ENCODE assay signal across 18 cellular contexts in the genomic region with DNA sequence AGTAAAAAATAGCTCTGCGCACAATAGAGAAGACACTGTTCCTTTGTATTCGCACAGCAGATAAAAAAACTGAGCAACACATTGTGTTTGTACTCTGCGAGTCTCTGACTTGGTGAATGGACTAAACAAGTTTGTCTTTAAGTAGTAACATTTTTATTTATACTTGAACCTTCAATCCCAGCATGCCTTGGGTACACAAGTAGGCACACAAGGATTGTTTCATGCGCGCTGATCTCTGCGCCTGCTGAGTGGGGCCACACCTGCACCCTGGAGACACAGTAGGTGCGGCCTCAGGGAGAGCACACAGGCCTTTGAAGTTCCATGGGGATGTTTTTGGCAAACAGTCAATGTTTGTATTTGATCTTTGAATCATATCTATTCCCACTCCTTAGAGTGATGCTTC.
DNase-seq lines count a peak whose midpoint lies in the region; ATAC-seq and TF ChIP-seq lines count a peak whose summit lies in the region.
"Had no signal": no experiment of that assay in that cellular context is flagged by ENCODE, and none has a peak within 500 bp of the region (broad histone marks: within the 10 kb centered on the region; RNA-seq: fewer than 3 reads in every experiment).

No MANE protein-coding gene starts in this region.

- DNase-seq in HCT116 (ENCODE audit: low read depth, low spot score) = no peak
- peak; percentile 13 for DNase-seq in NCI-H69 (lab: John Stamatoyannopoulos, UW)
- peak; percentile 23 for DNase-seq in fibroblast of gingiva (ENCODE audit: low read depth)
- DNase-seq in smooth muscle cell of the brain vasculature (ENCODE audit: low read depth, low spot score) = peak; percentile 75
- no peak for DNase-seq in NCI-H128 (lab: John Stamatoyannopoulos, UW; ENCODE audit: unreplicated experiment)
- DNase-seq: activated CD4-positive, CD25-positive, alpha-beta regulatory T cell; activated effector memory CD4-positive, alpha-beta T cell treated with anti-CD3 and anti-CD28 coated beads, Interleukin-2, amount 50 U/mL, for 16 hours; erythroblast; heart left ventricle; islet precursor cell; MM.1S; NCI-H2171 treated with DMSO at 0.1 percent for 48 hours; Right ventricle myocardium superior; stimulated activated CD4-positive, alpha-beta T cell treated with anti-CD3 and anti-CD28 coated beads, Interleukin-2, amount 100 ng/mL, for 48 hours; T-helper 2 cell had no signal

- no peak for TF ChIP-seq CTCF in HCT116 (IDR thresholded peaks at IDR 0.05 in 2 of 3, conservative IDR thresholded peaks at IDR 0.05 in 1 of 3; ENCODE audit: borderline replicate concordance in 1 of 3, insufficient read depth in 1 of 3, low read depth in 2 of 3, low read length in 2 of 3)

- H3K79me2 ChIP-seq in HCT116 (ENCODE audit: insufficient read depth, low read length) = no peaks in the 10 kb centered on the region

- ATAC-seq in HCT116 (peak; percentile 85), HG03280 (IDR thresholded peaks at IDR 0.05; ENCODE audit: unreplicated experiment) (no peak), HG03196 (IDR thresholded peaks at IDR 0.05; ENCODE audit: unreplicated experiment) (no peak)

- H3K4me3 ChIP-seq in HCT116 (replicated peaks in 1 of 2; ENCODE audit: low read depth in 1 of 2, low read length in 2 of 2) = no peak overlapping the region
- H3K4me3 ChIP-seq: BLaER1 treated with 17β-estradiol and CSF1 and Interleukin-3, amounts not matched to agents 10 nM and 100 nM; heart left ventricle had no signal

- H3K9me2 ChIP-seq in HCT116 (ENCODE audit: insufficient read depth) = no peaks in the 10 kb centered on the region

- intact Hi-C loops in HCT116 (cut with micrococcal nuclease) = no loop called here

- H4K20me1 ChIP-seq in HCT116 (ENCODE audit: insufficient read depth) = no peaks in the 10 kb centered on the region
- H4K20me1 ChIP-seq: BLaER1 treated with 17β-estradiol and CSF1 and Interleukin-3, amounts not matched to agents 10 nM and 100 nM had no signal

- BruUV-seq in HCT116 (replicated peaks; lab: Mats Ljungman, UMichigan) = no TSS peak

- no peak for TF ChIP-seq POLR2A in HCT116 (IDR thresholded peaks at IDR 0.05; ENCODE audit: borderline replicate concordance, extremely low read depth, insufficient read depth, insufficient read length)

- H3K27me3 ChIP-seq in HCT116 (ENCODE audit: insufficient read depth, low read length) = no peaks in the 10 kb centered on the region
- H3K27me3 ChIP-seq: BLaER1 treated with 17β-estradiol and CSF1 and Interleukin-3, amounts not matched to agents 10 nM and 100 nM had no signal

- TF ChIP-seq RAD21 in HCT116 (IDR thresholded peaks at IDR 0.05; ENCODE audit: low read depth) = no peak

- no peaks in the 10 kb centered on the region for H3K9me3 ChIP-seq in HCT116 (ENCODE audit: control insufficient read depth in 1 of 2, insufficient read depth in 1 of 2, low read depth in 1 of 2, low read length in 2 of 2)
- H3K9me3 ChIP-seq: BLaER1 treated with 17β-estradiol and CSF1 and Interleukin-3, amounts not matched to agents 10 nM and 100 nM; heart left ventricle had no signal

- H2AFZ ChIP-seq in HCT116 (ENCODE audit: low read depth, low read length, poor library complexity, severe bottlenecking) = peak overlapping the region; percentile 26

- H3K27ac ChIP-seq in HCT116 (ENCODE audit: low read depth, low read length) = no peak overlapping the region
- H3K27ac ChIP-seq: BLaER1 treated with 17β-estradiol and CSF1 and Interleukin-3, amounts not matched to agents 10 nM and 100 nM had no signal

- H3K36me3 ChIP-seq in HCT116 (ENCODE audit: control insufficient read depth in 1 of 2, insufficient read depth in 2 of 2, low read length in 2 of 2) = no peaks in the 10 kb centered on the region
- H3K36me3 ChIP-seq: BLaER1 treated with 17β-estradiol and CSF1 and Interleukin-3, amounts not matched to agents 10 nM and 100 nM; heart left ventricle had no signal

- RAD21 ChIA-PET in HCT116 (lab: Charles Lee; ENCODE audit: low non-redundant PET in 1 of 2, low total read pairs in 2 of 2, uncharacterized antibody in 2 of 2, unreplicated experiment in 2 of 2) = no interaction called here

- CTCF ChIA-PET in HCT116 (lab: Charles Lee) = no interaction called here

- peak overlapping the region; percentile 29 for H3K4me2 ChIP-seq in HCT116 (ENCODE audit: low read length)
- H3K4me2 ChIP-seq: BLaER1 treated with 17β-estradiol and CSF1 and Interleukin-3, amounts not matched to agents 10 nM and 100 nM had no signal

- POLR2A ChIA-PET in HCT116 (lab: Charles Lee) = no interaction called here

- peaks cover 0 to 14% of the 10 kb centered on the region in 2 experiments; a peak in 3 of 4 replicates for H3K4me1 ChIP-seq in HCT116 (ENCODE audit: control insufficient read depth in 1 of 2, insufficient read depth in 2 of 2, low read length in 2 of 2)
- H3K4me1 ChIP-seq: BLaER1 treated with 17β-estradiol and CSF1 and Interleukin-3, amounts not matched to agents 10 nM and 100 nM; heart left ventricle had no signal

- H3K9ac ChIP-seq in HCT116 (ENCODE audit: low read length) = no peak overlapping the region
- H3K9ac ChIP-seq: BLaER1 treated with 17β-estradiol and CSF1 and Interleukin-3, amounts not matched to agents 10 nM and 100 nM had no signal

TF ChIP-seq in HCT116, 20 proteins besides CTCF, POLR2A, EP300 and RAD21:
- TF ChIP-seq, protein P1, sequence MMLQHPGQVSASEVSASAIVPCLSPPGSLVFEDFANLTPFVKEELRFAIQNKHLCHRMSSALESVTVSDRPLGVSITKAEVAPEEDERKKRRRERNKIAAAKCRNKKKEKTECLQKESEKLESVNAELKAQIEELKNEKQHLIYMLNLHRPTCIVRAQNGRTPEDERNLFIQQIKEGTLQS (IDR thresholded peaks at IDR 0.05) = no peak
- TF ChIP-seq EZH2 (IDR thresholded peaks at IDR 0.05) (no peak), TCF7L2 (IDR thresholded peaks at IDR 0.05; ENCODE audit: borderline replicate concordance, extremely low read depth, insufficient read depth, insufficient read length) (peak; percentile 68)

Comparison
In these comparisons a context has a peak if more than half of its experiments do, and no peak if none do; other contexts are left out.
1. DNase-seq: peak in NCI-H69 (single experiment), fibroblast of gingiva (single experiment) and smooth muscle cell of the brain vasculature (single experiment); none in HCT116 (single experiment) and NCI-H128 (single experiment).